In genomic region chr2:3423492-3424170, GRCh38 we compare ENCODE assay signal across 1 cellular context.
TF ChIP-seq lines count a peak whose summit lies in the region.

No MANE protein-coding gene starts in this region.

TF ChIP-seq in HepG2, 621 proteins besides CTCF, POLR2A, EP300 and RAD21 (continued from another document and continues in another):
- TF ChIP-seq, protein P1, sequence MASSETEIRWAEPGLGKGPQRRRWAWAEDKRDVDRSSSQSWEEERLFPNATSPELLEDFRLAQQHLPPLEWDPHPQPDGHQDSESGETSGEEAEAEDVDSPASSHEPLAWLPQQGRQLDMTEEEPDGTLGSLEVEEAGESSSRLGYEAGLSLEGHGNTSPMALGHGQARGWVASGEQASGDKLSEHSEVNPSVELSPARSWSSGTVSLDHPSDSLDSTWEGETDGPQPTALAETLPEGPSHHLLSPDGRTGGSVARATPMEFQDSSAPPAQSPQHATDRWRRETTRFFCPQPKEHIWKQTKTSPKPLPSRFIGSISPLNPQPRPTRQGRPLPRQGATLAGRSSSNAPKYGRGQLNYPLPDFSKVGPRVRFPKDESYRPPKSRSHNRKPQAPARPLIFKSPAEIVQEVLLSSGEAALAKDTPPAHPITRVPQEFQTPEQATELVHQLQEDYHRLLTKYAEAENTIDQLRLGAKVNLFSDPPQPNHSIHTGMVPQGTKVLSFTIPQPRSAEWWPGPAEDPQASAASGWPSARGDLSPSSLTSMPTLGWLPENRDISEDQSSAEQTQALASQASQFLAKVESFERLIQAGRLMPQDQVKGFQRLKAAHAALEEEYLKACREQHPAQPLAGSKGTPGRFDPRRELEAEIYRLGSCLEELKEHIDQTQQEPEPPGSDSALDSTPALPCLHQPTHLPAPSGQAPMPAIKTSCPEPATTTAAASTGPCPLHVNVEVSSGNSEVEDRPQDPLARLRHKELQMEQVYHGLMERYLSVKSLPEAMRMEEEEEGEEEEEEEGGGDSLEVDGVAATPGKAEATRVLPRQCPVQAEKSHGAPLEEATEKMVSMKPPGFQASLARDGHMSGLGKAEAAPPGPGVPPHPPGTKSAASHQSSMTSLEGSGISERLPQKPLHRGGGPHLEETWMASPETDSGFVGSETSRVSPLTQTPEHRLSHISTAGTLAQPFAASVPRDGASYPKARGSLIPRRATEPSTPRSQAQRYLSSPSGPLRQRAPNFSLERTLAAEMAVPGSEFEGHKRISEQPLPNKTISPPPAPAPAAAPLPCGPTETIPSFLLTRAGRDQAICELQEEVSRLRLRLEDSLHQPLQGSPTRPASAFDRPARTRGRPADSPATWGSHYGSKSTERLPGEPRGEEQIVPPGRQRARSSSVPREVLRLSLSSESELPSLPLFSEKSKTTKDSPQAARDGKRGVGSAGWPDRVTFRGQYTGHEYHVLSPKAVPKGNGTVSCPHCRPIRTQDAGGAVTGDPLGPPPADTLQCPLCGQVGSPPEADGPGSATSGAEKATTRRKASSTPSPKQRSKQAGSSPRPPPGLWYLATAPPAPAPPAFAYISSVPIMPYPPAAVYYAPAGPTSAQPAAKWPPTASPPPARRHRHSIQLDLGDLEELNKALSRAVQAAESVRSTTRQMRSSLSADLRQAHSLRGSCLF (CRISPR knock-in tag; IDR thresholded peaks at IDR 0.05; ENCODE audit: borderline replicate concordance), result no peak
- TF ChIP-seq ZNF275 (CRISPR knock-in tag; IDR thresholded peaks at IDR 0.05; ENCODE audit: borderline replicate concordance) (no peak), ZNF737 (CRISPR knock-in tag; IDR thresholded peaks at IDR 0.05; ENCODE audit: borderline replicate concordance) (no peak), FOXM1 (CRISPR knock-in tag; IDR thresholded peaks at IDR 0.05) (no peak), ZMAT3 (CRISPR knock-in tag; conservative IDR thresholded peaks at IDR 0.05) (no peak), ZNF83 (CRISPR knock-in tag; IDR thresholded peaks at IDR 0.05; ENCODE audit: borderline replicate concordance) (no peak), ZNF713 (CRISPR knock-in tag; IDR thresholded peaks at IDR 0.05) (no peak), SOX6 (IDR thresholded peaks at IDR 0.05) (no peak), SOX6 (CRISPR knock-in tag; IDR thresholded peaks at IDR 0.05) (peak; percentile 55), MEIS1 (CRISPR knock-in tag; IDR thresholded peaks at IDR 0.05; ENCODE audit: borderline replicate concordance) (no peak), SPEN (CRISPR knock-in tag; IDR thresholded peaks at IDR 0.05; ENCODE audit: low read depth) (no peak; the same call in 1 of the 2 replicates), ZNF670 (CRISPR knock-in tag; IDR thresholded peaks at IDR 0.05; ENCODE audit: borderline replicate concordance) (no peak), PRDM15 (CRISPR knock-in tag; IDR thresholded peaks at IDR 0.05) (no peak), ZNF549 (CRISPR knock-in tag; IDR thresholded peaks at IDR 0.05) (no peak), NFKBIZ (CRISPR knock-in tag; IDR thresholded peaks at IDR 0.05) (0 out of 2 replicates have a peak, but pooled peaks have one; percentile 26), ZSCAN30 (CRISPR knock-in tag; IDR thresholded peaks at IDR 0.05) (no peak), ZNF710 (CRISPR knock-in tag; IDR thresholded peaks at IDR 0.05; ENCODE audit: borderline replicate concordance) (no peak), XBP1 (CRISPR knock-in tag; IDR thresholded peaks at IDR 0.05) (no peak), CENPT (CRISPR knock-in tag; IDR thresholded peaks at IDR 0.05; ENCODE audit: low read depth) (no peak), NFYC (CRISPR knock-in tag; IDR thresholded peaks at IDR 0.05) (no peak), KDM3A (CRISPR knock-in tag; IDR thresholded peaks at IDR 0.05; ENCODE audit: low read depth) (no peak; the same call in 1 of the 2 replicates), MIXL1 (CRISPR knock-in tag; IDR thresholded peaks at IDR 0.05) (peak; percentile 74; the same call in 1 of the 2 replicates), ZBTB44 (CRISPR knock-in tag; IDR thresholded peaks at IDR 0.05) (no peak), CEBPG (CRISPR knock-in tag; IDR thresholded peaks at IDR 0.05) (peak; percentile 47; the same call in 1 of the 2 replicates), SMARCE1 (IDR thresholded peaks at IDR 0.05; ENCODE audit: borderline replicate concordance) (no peak)
- TF ChIP-seq, protein P2, sequence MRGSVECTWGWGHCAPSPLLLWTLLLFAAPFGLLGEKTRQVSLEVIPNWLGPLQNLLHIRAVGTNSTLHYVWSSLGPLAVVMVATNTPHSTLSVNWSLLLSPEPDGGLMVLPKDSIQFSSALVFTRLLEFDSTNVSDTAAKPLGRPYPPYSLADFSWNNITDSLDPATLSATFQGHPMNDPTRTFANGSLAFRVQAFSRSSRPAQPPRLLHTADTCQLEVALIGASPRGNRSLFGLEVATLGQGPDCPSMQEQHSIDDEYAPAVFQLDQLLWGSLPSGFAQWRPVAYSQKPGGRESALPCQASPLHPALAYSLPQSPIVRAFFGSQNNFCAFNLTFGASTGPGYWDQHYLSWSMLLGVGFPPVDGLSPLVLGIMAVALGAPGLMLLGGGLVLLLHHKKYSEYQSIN (CRISPR knock-in tag; IDR thresholded peaks at IDR 0.05; ENCODE audit: borderline replicate concordance), result no peak
- TF ChIP-seq, protein P3, sequence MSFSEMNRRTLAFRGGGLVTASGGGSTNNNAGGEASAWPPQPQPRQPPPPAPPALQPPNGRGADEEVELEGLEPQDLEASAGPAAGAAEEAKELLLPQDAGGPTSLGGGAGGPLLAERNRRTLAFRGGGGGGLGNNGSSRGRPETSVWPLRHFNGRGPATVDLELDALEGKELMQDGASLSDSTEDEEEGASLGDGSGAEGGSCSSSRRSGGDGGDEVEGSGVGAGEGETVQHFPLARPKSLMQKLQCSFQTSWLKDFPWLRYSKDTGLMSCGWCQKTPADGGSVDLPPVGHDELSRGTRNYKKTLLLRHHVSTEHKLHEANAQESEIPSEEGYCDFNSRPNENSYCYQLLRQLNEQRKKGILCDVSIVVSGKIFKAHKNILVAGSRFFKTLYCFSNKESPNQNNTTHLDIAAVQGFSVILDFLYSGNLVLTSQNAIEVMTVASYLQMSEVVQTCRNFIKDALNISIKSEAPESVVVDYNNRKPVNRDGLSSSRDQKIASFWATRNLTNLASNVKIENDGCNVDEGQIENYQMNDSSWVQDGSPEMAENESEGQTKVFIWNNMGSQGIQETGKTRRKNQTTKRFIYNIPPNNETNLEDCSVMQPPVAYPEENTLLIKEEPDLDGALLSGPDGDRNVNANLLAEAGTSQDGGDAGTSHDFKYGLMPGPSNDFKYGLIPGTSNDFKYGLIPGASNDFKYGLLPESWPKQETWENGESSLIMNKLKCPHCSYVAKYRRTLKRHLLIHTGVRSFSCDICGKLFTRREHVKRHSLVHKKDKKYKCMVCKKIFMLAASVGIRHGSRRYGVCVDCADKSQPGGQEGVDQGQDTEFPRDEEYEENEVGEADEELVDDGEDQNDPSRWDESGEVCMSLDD (CRISPR knock-in tag; IDR thresholded peaks at IDR 0.05; ENCODE audit: borderline replicate concordance), result no peak
- TF ChIP-seq, protein P4, sequence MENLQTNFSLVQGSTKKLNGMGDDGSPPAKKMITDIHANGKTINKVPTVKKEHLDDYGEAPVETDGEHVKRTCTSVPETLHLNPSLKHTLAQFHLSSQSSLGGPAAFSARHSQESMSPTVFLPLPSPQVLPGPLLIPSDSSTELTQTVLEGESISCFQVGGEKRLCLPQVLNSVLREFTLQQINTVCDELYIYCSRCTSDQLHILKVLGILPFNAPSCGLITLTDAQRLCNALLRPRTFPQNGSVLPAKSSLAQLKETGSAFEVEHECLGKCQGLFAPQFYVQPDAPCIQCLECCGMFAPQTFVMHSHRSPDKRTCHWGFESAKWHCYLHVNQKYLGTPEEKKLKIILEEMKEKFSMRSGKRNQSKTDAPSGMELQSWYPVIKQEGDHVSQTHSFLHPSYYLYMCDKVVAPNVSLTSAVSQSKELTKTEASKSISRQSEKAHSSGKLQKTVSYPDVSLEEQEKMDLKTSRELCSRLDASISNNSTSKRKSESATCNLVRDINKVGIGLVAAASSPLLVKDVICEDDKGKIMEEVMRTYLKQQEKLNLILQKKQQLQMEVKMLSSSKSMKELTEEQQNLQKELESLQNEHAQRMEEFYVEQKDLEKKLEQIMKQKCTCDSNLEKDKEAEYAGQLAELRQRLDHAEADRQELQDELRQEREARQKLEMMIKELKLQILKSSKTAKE (CRISPR knock-in tag; IDR thresholded peaks at IDR 0.05; ENCODE audit: borderline replicate concordance), result no peak
- TF ChIP-seq, protein P5, sequence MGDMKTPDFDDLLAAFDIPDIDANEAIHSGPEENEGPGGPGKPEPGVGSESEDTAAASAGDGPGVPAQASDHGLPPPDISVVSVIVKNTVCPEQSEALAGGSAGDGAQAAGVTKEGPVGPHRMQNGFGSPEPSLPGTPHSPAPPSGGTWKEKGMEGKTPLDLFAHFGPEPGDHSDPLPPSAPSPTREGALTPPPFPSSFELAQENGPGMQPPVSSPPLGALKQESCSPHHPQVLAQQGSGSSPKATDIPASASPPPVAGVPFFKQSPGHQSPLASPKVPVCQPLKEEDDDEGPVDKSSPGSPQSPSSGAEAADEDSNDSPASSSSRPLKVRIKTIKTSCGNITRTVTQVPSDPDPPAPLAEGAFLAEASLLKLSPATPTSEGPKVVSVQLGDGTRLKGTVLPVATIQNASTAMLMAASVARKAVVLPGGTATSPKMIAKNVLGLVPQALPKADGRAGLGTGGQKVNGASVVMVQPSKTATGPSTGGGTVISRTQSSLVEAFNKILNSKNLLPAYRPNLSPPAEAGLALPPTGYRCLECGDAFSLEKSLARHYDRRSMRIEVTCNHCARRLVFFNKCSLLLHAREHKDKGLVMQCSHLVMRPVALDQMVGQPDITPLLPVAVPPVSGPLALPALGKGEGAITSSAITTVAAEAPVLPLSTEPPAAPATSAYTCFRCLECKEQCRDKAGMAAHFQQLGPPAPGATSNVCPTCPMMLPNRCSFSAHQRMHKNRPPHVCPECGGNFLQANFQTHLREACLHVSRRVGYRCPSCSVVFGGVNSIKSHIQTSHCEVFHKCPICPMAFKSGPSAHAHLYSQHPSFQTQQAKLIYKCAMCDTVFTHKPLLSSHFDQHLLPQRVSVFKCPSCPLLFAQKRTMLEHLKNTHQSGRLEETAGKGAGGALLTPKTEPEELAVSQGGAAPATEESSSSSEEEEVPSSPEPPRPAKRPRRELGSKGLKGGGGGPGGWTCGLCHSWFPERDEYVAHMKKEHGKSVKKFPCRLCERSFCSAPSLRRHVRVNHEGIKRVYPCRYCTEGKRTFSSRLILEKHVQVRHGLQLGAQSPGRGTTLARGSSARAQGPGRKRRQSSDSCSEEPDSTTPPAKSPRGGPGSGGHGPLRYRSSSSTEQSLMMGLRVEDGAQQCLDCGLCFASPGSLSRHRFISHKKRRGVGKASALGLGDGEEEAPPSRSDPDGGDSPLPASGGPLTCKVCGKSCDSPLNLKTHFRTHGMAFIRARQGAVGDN (CRISPR knock-in tag; IDR thresholded peaks at IDR 0.05), result peak; percentile 53
